In the genomic region with DNA sequence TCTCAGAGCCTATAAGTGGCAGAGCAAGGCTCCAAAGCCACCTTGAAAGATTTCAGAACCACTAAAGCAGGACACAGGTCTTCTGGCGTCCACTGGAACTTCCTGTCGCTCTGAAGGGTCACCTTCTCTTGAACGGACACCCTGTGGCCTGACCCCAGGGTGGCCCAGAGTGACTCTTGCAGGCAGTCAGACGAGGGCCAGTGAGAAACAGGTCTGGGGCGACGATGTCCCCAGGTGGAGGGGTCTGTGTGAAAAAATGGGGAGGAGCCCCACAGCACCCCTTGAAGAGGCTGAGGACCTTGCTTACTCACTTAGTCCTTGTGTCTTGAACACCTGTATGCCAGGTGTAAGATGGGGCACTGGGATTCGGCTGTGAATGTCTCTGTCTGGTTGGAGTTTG, we compare ENCODE assay signal across 1 cellular context.
TF ChIP-seq lines count a peak whose summit lies in the region.

No MANE protein-coding gene starts in this region.

TF ChIP-seq in GM23338, 12 proteins besides CTCF, POLR2A, EP300 and RAD21 (continued from another document):
- TF ChIP-seq, protein P1, sequence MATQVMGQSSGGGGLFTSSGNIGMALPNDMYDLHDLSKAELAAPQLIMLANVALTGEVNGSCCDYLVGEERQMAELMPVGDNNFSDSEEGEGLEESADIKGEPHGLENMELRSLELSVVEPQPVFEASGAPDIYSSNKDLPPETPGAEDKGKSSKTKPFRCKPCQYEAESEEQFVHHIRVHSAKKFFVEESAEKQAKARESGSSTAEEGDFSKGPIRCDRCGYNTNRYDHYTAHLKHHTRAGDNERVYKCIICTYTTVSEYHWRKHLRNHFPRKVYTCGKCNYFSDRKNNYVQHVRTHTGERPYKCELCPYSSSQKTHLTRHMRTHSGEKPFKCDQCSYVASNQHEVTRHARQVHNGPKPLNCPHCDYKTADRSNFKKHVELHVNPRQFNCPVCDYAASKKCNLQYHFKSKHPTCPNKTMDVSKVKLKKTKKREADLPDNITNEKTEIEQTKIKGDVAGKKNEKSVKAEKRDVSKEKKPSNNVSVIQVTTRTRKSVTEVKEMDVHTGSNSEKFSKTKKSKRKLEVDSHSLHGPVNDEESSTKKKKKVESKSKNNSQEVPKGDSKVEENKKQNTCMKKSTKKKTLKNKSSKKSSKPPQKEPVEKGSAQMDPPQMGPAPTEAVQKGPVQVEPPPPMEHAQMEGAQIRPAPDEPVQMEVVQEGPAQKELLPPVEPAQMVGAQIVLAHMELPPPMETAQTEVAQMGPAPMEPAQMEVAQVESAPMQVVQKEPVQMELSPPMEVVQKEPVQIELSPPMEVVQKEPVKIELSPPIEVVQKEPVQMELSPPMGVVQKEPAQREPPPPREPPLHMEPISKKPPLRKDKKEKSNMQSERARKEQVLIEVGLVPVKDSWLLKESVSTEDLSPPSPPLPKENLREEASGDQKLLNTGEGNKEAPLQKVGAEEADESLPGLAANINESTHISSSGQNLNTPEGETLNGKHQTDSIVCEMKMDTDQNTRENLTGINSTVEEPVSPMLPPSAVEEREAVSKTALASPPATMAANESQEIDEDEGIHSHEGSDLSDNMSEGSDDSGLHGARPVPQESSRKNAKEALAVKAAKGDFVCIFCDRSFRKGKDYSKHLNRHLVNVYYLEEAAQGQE (IDR thresholded peaks at IDR 0.05; ENCODE audit: unreplicated experiment) = no peak
